In genomic region chrX:117305168-117305766, GRCh38 we compare ENCODE assay signal across 40 cellular contexts.
"Had no signal": no experiment of that assay in that cellular context is flagged by ENCODE, and none has a peak within 500 bp of the region (broad histone marks: within the 10 kb centered on the region; RNA-seq: fewer than 3 reads in every experiment).

No MANE protein-coding gene starts in this region.

- DNase-seq: activated B cell treated with CpG ODN at 0.5 μM for 24 hours; activated CD4-positive, alpha-beta memory T cell treated with anti-CD3 and anti-CD28 coated beads for 36 hours; activated CD4-positive, alpha-beta T cell treated with anti-CD3 and anti-CD28 coated beads for 4 hours; activated CD4-positive, alpha-beta T cell treated with anti-CD3 and anti-CD28 coated beads, Interleukin-2, amount 10 ng/mL, durations not matched to agents 24 days and 14 days; activated CD4-positive, alpha-beta T cell treated with anti-CD3 and anti-CD28 coated beads, Interleukin-2, amount 50 U/mL, for 1 hour; activated CD4-positive, alpha-beta T cell treated with anti-CD3 and anti-CD28 coated beads, Interleukin-2, amount 50 U/mL, for 4 hours; activated CD4-positive, CD25-positive, alpha-beta regulatory T cell treated with anti-CD3 and anti-CD28 coated beads, Interleukin-2, amount 50 U/mL, for 72 hours; activated CD8-positive, alpha-beta memory T cell treated with anti-CD3 and anti-CD28 coated beads, Interleukin-2, amount 50 U/mL, for 4 hours; activated CD8-positive, alpha-beta T cell treated with anti-CD3 and anti-CD28 coated beads for 36 hours; activated effector memory CD4-positive, alpha-beta T cell treated with anti-CD3 and anti-CD28 coated beads, Interleukin-2, amount 50 U/mL, for 16 hours; activated gamma-delta T cell treated with Interleukin-2 at 50 U/mL for 16 hours; activated naive CD4-positive, alpha-beta T cell; activated naive CD4-positive, alpha-beta T cell treated with anti-CD3 and anti-CD28 coated beads for 36 hours; activated naive CD4-positive, alpha-beta T cell treated with anti-CD3 and anti-CD28 coated beads, Interleukin-2, amount 50 U/mL, for 16 hours; activated naive CD8-positive, alpha-beta T cell treated with anti-CD3 and anti-CD28 coated beads for 36 hours; activated T-cell treated with anti-CD3 and anti-CD28 coated beads for 4 hours; activated T-cell treated with anti-CD3 and anti-CD28 coated beads, Interleukin-2, amount 50 U/mL, for 1 hour; activated T-cell treated with anti-CD3 and anti-CD28 coated beads, Interleukin-2, amount 50 U/mL, for 4 hours; activated T-cell treated with anti-CD3 and anti-CD28 coated beads, Interleukin-2, amount 50 U/mL, for 72 hours; adrenal gland; amniotic stem cell; aorta; body of pancreas; brain microvascular endothelial cell; caudate nucleus; SW 1271; T-helper 1 cell; T-helper 2 cell; T-helper 9 cell had no signal

- FAIRE-seq: astrocyte, TTC549 had no signal

- ATAC-seq: activated CD8-positive, alpha-beta T cell treated with anti-CD3 and anti-CD28 coated beads for 36 hours; activated naive CD4-positive, alpha-beta T cell treated with anti-CD3 and anti-CD28 coated beads, Interleukin-2, amount 50 U/mL, for 72 hours; activated T-cell treated with anti-CD3 and anti-CD28 coated beads, Interleukin-2, amount 50 U/mL, for 4 hours; activated T-cell treated with anti-CD3 and anti-CD28 coated beads, Interleukin-2, amount 50 U/mL, for 72 hours; activated T-helper 17 cell treated with anti-CD3 and anti-CD28 coated beads, Interleukin-2, amount 50 U/mL, for 72 hours; body of pancreas had no signal

- H3K4me1 ChIP-seq: adrenal gland, body of pancreas, breast epithelium had no signal

- H3K27ac Mint-ChIP-seq: activated B cell treated with CpG ODN at 0.5 μM for 24 hours; activated CD4-positive, alpha-beta memory T cell treated with anti-CD3 and anti-CD28 coated beads for 36 hours; activated CD4-positive, alpha-beta T cell treated with anti-CD3 and anti-CD28 coated beads, Interleukin-2, amount 10 ng/mL, durations not matched to agents 24 days and 14 days; activated CD8-positive, alpha-beta T cell treated with anti-CD3 and anti-CD28 coated beads for 36 hours; activated naive CD4-positive, alpha-beta T cell treated with anti-CD3 and anti-CD28 coated beads for 36 hours; activated naive CD4-positive, alpha-beta T cell treated with anti-CD3 and anti-CD28 coated beads, Interleukin-2, amount 50 U/mL, for 72 hours; activated naive CD8-positive, alpha-beta T cell treated with anti-CD3 and anti-CD28 coated beads for 36 hours; activated T-cell treated with anti-CD3 and anti-CD28 coated beads, Interleukin-2, amount 50 U/mL, for 72 hours; activated T-helper 1 cell treated with anti-CD3 and anti-CD28 coated beads, Interleukin-12 subunit alpha, Interleukin-12 subunit beta, Interleukin-2, Interleukin-4 antibody, amounts not matched to agents 30 ng/mL and 10 ng/mL and 1 ng/mL, durations not matched to agents 14 hours and 24 hours and 36 hours; activated T-helper 17 cell treated with anti-CD3 and anti-CD28 coated beads, Interleukin-2, amount 50 U/mL, for 72 hours; T-helper 1 cell treated with Interleukin-12 subunit alpha and Interleukin-12 subunit beta and Interleukin-4 antibody, amounts not matched to agents 30 μg/mL and 1 μg/mL, for 36 hours; T-helper 2 cell treated with Interferon-gamma antibody and Interleukin-4, amounts not matched to agents 5 μg/mL and 100 μg/mL, for 36 hours had no signal

- H3K36me3 Mint-ChIP-seq: activated CD4-positive, alpha-beta memory T cell treated with anti-CD3 and anti-CD28 coated beads for 36 hours; activated naive CD8-positive, alpha-beta T cell treated with anti-CD3 and anti-CD28 coated beads for 36 hours had no signal

- H3K9me3 ChIP-seq: adrenal gland, body of pancreas had no signal

- H3K27ac ChIP-seq: adrenal gland, body of pancreas, brain microvascular endothelial cell, breast epithelium, cardiac muscle cell, VCaP had no signal

- H3K27me3 Mint-ChIP-seq: activated B cell treated with CpG ODN at 0.5 μM for 24 hours; activated CD4-positive, alpha-beta memory T cell treated with anti-CD3 and anti-CD28 coated beads for 36 hours; activated CD4-positive, alpha-beta T cell treated with anti-CD3 and anti-CD28 coated beads, Interleukin-2, amount 10 ng/mL, durations not matched to agents 24 days and 14 days; activated CD8-positive, alpha-beta T cell treated with anti-CD3 and anti-CD28 coated beads for 36 hours; activated naive CD8-positive, alpha-beta T cell treated with anti-CD3 and anti-CD28 coated beads for 36 hours; activated T-helper 17 cell treated with anti-CD3 and anti-CD28 coated beads, Interleukin-2, amount 50 U/mL, for 72 hours; central memory CD8-positive, alpha-beta T cell had no signal

- H3K9me3 Mint-ChIP-seq: activated B cell treated with CpG ODN at 0.5 μM for 24 hours; activated CD4-positive, alpha-beta T cell treated with anti-CD3 and anti-CD28 coated beads, Interleukin-2, amount 10 ng/mL, durations not matched to agents 24 days and 14 days; activated CD8-positive, alpha-beta T cell treated with anti-CD3 and anti-CD28 coated beads for 36 hours; activated naive CD4-positive, alpha-beta T cell treated with anti-CD3 and anti-CD28 coated beads for 36 hours; activated T-cell treated with anti-CD3 and anti-CD28 coated beads, Interleukin-2, amount 50 U/mL, for 4 hours; activated T-helper 1 cell treated with anti-CD3 and anti-CD28 coated beads, Interleukin-12 subunit alpha, Interleukin-12 subunit beta, Interleukin-2, Interleukin-4 antibody, amounts not matched to agents 30 ng/mL and 10 ng/mL and 1 ng/mL, durations not matched to agents 14 hours and 24 hours and 36 hours; activated T-helper 17 cell treated with anti-CD3 and anti-CD28 coated beads, Interleukin-2, amount 50 U/mL, for 72 hours; T-helper 1 cell treated with Interleukin-12 subunit alpha and Interleukin-12 subunit beta and Interleukin-4 antibody, amounts not matched to agents 30 μg/mL and 1 μg/mL, for 36 hours had no signal

- H3K4me3 ChIP-seq: adrenal gland, body of pancreas, breast epithelium, cardiac muscle cell had no signal

- H3K4me1 Mint-ChIP-seq: activated B cell treated with CpG ODN at 0.5 μM for 24 hours; activated CD4-positive, alpha-beta T cell treated with anti-CD3 and anti-CD28 coated beads, Interleukin-2, amount 10 ng/mL, durations not matched to agents 24 days and 14 days; activated naive CD8-positive, alpha-beta T cell treated with anti-CD3 and anti-CD28 coated beads for 36 hours; activated T-helper 17 cell treated with anti-CD3 and anti-CD28 coated beads, Interleukin-2, amount 50 U/mL, for 72 hours; central memory CD8-positive, alpha-beta T cell had no signal

- H3K36me3 ChIP-seq: adrenal gland, brain microvascular endothelial cell, breast epithelium, cardiac muscle cell had no signal

- H3K4me3 Mint-ChIP-seq: activated B cell treated with CpG ODN at 0.5 μM for 24 hours; activated CD4-positive, alpha-beta memory T cell treated with anti-CD3 and anti-CD28 coated beads for 36 hours; activated CD4-positive, alpha-beta T cell treated with anti-CD3 and anti-CD28 coated beads, Interleukin-2, amount 10 ng/mL, durations not matched to agents 24 days and 14 days; activated CD8-positive, alpha-beta T cell treated with anti-CD3 and anti-CD28 coated beads for 36 hours; activated naive CD4-positive, alpha-beta T cell treated with anti-CD3 and anti-CD28 coated beads for 36 hours; activated naive CD8-positive, alpha-beta T cell treated with anti-CD3 and anti-CD28 coated beads for 36 hours; activated T-cell treated with anti-CD3 and anti-CD28 coated beads, Interleukin-2, amount 50 U/mL, for 4 hours; activated T-cell treated with anti-CD3 and anti-CD28 coated beads, Interleukin-2, amount 50 U/mL, for 72 hours; activated T-helper 1 cell treated with anti-CD3 and anti-CD28 coated beads, Interleukin-12 subunit alpha, Interleukin-12 subunit beta, Interleukin-2, Interleukin-4 antibody, amounts not matched to agents 30 ng/mL and 10 ng/mL and 1 ng/mL, durations not matched to agents 14 hours and 24 hours and 36 hours; activated T-helper 17 cell treated with anti-CD3 and anti-CD28 coated beads, Interleukin-2, amount 50 U/mL, for 72 hours; central memory CD8-positive, alpha-beta T cell; T-helper 1 cell treated with Interleukin-12 subunit alpha and Interleukin-12 subunit beta and Interleukin-4 antibody, amounts not matched to agents 30 μg/mL and 1 μg/mL, for 36 hours; T-helper 2 cell treated with Interferon-gamma antibody and Interleukin-4, amounts not matched to agents 5 μg/mL and 100 μg/mL, for 36 hours had no signal

- H3K27me3 ChIP-seq: adrenal gland, body of pancreas, brain microvascular endothelial cell, cardiac muscle cell had no signal
